ENCODE assay signal across 2 cellular contexts in the genomic region with DNA sequence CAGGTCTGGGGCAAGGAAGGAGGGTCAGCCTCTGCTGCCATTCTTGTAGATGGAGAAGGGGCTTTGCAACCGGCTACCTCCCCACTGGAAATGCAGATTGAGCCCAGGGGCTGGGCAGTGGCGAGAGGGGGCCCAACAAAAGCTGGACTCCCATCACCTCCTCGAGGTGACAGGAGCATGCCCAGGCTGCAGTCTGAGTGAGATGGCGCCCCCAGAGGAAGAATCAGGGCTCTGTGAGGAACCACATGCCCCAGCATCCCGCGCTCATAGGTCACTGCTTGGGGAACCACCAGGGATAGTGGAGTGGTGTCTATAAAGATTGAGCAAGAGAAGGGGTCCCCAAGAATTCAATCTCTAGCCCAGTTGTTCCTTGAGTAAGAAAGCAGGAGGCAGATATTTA.
TF ChIP-seq lines count a peak whose summit lies in the region.

No MANE protein-coding gene starts in this region.

TF ChIP-seq in IMR-90, 13 proteins besides CTCF, POLR2A, EP300 and RAD21:
- TF ChIP-seq MXI1 (IDR thresholded peaks at IDR 0.05; ENCODE audit: borderline replicate concordance, low read depth, low read length) (no peak), RCOR1 (IDR thresholded peaks at IDR 0.05; ENCODE audit: insufficient replicate concordance, low read length) (no peak), NFE2L2 (IDR thresholded peaks at IDR 0.05; ENCODE audit: low read depth, low read length) (no peak), RFX5 (IDR thresholded peaks at IDR 0.05; ENCODE audit: low read depth, low read length) (no peak), BHLHE40 (IDR thresholded peaks at IDR 0.05; ENCODE audit: low read depth, low read length) (no peak), ELK1 (IDR thresholded peaks at IDR 0.05; ENCODE audit: borderline replicate concordance, low read depth, low read length) (no peak), CEBPB (IDR thresholded peaks at IDR 0.05; ENCODE audit: low read depth, low read length) (no peak), SMC3 (IDR thresholded peaks at IDR 0.05; ENCODE audit: low read depth, low read length) (no peak), FOS (IDR thresholded peaks at IDR 0.05; ENCODE audit: low read depth, low read length) (no peak), MAZ (IDR thresholded peaks at IDR 0.05; ENCODE audit: borderline replicate concordance, low read depth, low read length) (no peak), CHD1 (IDR thresholded peaks at IDR 0.05; ENCODE audit: low read depth, low read length) (no peak), MAFK (IDR thresholded peaks at IDR 0.05; ENCODE audit: low read depth, low read length) (no peak)
- TF ChIP-seq, protein P1, sequence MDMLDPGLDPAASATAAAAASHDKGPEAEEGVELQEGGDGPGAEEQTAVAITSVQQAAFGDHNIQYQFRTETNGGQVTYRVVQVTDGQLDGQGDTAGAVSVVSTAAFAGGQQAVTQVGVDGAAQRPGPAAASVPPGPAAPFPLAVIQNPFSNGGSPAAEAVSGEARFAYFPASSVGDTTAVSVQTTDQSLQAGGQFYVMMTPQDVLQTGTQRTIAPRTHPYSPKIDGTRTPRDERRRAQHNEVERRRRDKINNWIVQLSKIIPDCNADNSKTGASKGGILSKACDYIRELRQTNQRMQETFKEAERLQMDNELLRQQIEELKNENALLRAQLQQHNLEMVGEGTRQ (IDR thresholded peaks at IDR 0.05; ENCODE audit: low read depth, low read length), result no peak

TF ChIP-seq in endothelial cell of umbilical vein, 7 proteins besides CTCF, POLR2A, EP300 and RAD21:
- TF ChIP-seq JUN (IDR thresholded peaks at IDR 0.05; ENCODE audit: borderline replicate concordance, insufficient read depth, insufficient read length, low read depth) (no peak), MYC (IDR thresholded peaks at IDR 0.05; ENCODE audit: low read depth, low read length) (no peak), GATA2 (IDR thresholded peaks at IDR 0.05; ENCODE audit: insufficient read depth, insufficient read length, low read depth, low read length) (no peak), EZH2 (IDR thresholded peaks at IDR 0.05; ENCODE audit: borderline replicate concordance, low read depth, low read length, severe bottlenecking) (no peak), POLR2AphosphoS5 (IDR thresholded peaks at IDR 0.05; ENCODE audit: insufficient read depth, low read depth, low read length) (no peak), FOS (IDR thresholded peaks at IDR 0.05; ENCODE audit: borderline replicate concordance, insufficient read depth, low read length) (no peak)
- TF ChIP-seq, protein P2, sequence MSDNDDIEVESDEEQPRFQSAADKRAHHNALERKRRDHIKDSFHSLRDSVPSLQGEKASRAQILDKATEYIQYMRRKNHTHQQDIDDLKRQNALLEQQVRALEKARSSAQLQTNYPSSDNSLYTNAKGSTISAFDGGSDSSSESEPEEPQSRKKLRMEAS (IDR thresholded peaks at IDR 0.05; ENCODE audit: insufficient read depth, insufficient read length), result no peak
